Comparison of ENCODE assay signal across 11 cellular contexts in the genomic region with DNA sequence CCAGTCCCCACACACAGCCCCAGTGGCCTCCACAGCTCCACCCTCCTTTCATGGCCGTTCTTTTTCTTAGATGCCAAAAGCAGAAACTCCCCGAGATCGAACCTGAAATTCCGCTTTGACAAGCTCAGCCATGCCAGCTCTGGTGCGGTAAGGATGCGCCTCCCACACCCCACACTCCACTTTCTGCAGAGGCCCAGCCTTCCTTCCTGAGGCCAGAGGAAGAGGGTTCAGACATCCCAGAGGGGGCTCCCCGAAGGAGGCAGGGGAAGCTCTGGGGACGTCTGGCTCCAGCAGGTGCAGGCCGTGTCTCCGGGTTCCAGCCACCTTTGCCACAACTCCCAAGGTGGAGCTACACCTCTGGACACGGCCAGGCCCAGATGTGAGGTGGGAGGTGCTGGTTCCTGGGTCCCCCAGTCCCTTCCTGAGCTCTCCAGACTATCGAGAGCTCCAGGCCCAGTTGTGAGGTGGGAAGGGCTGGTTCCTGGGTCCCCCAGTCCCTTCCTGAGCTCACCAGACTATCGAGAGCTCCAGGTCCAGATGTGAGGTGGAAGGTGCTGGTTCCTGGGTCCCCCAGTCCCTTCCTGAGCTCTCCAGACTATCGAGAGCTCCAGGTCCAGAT. TPM values are rescaled to one million over a fixed set of nuclear protein-coding genes. Genes with fewer than 3 reads are reported as not detected.
DNase-seq lines count a peak whose midpoint lies in the region; ATAC-seq and TF ChIP-seq lines count a peak whose summit lies in the region.
"Not testable (repeated sequence)": the region's sequence is repeated elsewhere in the genome, so short reads cannot be mapped to it uniquely, and the experiment has no call there.
"Had no signal": no experiment of that assay in that cellular context is flagged by ENCODE, and none has a peak within 500 bp of the region (broad histone marks: within the 10 kb centered on the region; RNA-seq: fewer than 3 reads in every experiment).

No MANE protein-coding gene starts in this region.

- POLR2A ChIA-PET in PC-3 (lab: Charles Lee; ENCODE audit: unreplicated experiment) = not testable (repeated sequence)

- H3K9me2 ChIP-seq in PC-3 (replicated peaks; ENCODE audit: low read length) = not testable (repeated sequence)

- not testable (repeated sequence) for H3K36me3 ChIP-seq in PC-3 (ENCODE audit: low read depth, low read length); heart left ventricle; ovary
- peaks cover 10 to 95% (median 71%) of the 10 kb centered on the region in 4 donors for H3K36me3 ChIP-seq in stomach

- not testable (repeated sequence) for TF ChIP-seq EP300 in ovary (IDR thresholded peaks at IDR 0.05); stomach (IDR thresholded peaks at IDR 0.05)

- not testable (repeated sequence) for H3F3A ChIP-seq in PC-3 (ENCODE audit: low read length, unreplicated experiment)

- not testable (repeated sequence) for H2AFZ ChIP-seq in PC-3 (ENCODE audit: low read length)

- not testable (repeated sequence) for BruUV-seq in PC-3 (replicated peaks; lab: Mats Ljungman, UMichigan)

- not testable (repeated sequence) for DNase-seq in PC-3; endothelial cell (ENCODE audit: low spot score); heart left ventricle; stomach
- DNase-seq in activated effector memory CD4-positive, alpha-beta T cell treated with anti-CD3 and anti-CD28 coated beads, Interleukin-2, amount 50 U/mL, for 16 hours = peak; percentile 47
- DNase-seq in left lobe of liver (ENCODE audit: low spot score) (peak; percentile 34), ovary (peak in 3 of 5 donors; percentile 3 to 12 (median 6))

- CTCF ChIA-PET in PC-3 (lab: Charles Lee) = not testable (repeated sequence)

- H3K36me3 Mint-ChIP-seq in endothelial cell (ENCODE audit: low read depth, unreplicated experiment) = not testable (repeated sequence)

- H3K4me1 Mint-ChIP-seq in endothelial cell (ENCODE audit: unreplicated experiment) = not testable (repeated sequence)

- H3K27me3 Mint-ChIP-seq in endothelial cell (ENCODE audit: unreplicated experiment) = not testable (repeated sequence)

- intact Hi-C loops in PC-3 (cut with micrococcal nuclease); heart left ventricle (cut with DNase I); ovary (cut with DNase I); stomach (cut with DNase I; ENCODE audit: low total_unique reads): not testable (repeated sequence)

- not testable (repeated sequence) for H3K9ac ChIP-seq in PC-3 (ENCODE audit: low read length)

- not testable (repeated sequence) for H4K20me1 ChIP-seq in PC-3 (ENCODE audit: low read length)

- not testable (repeated sequence) for H3K9me3 Mint-ChIP-seq in endothelial cell (ENCODE audit: unreplicated experiment)

- not testable (repeated sequence) for TF ChIP-seq POLR2A in heart left ventricle (IDR thresholded peaks at IDR 0.05); ovary (IDR thresholded peaks at IDR 0.05); stomach (IDR thresholded peaks at IDR 0.05)

- not testable (repeated sequence) for H3K4me1 ChIP-seq in PC-3 (ENCODE audit: insufficient read depth, low read length); ovary (ENCODE audit: insufficient read depth); stomach
- peaks cover 0 to 29% (median 16%) of the 10 kb centered on the region in 12 donors for H3K4me1 ChIP-seq in heart left ventricle

- H3K27me3 ChIP-seq in PC-3 (ENCODE audit: low read length); heart left ventricle; ovary; stomach: not testable (repeated sequence)

- H3K4me3 Mint-ChIP-seq in endothelial cell (ENCODE audit: unreplicated experiment) = peak overlapping the region; percentile 69

- not testable (repeated sequence) for H3K9me3 ChIP-seq in PC-3 (ENCODE audit: low read length); heart left ventricle; ovary; stomach

- H3K27ac ChIP-seq in PC-3 (ENCODE audit: low read length) (peak overlapping the region; percentile 76), heart left ventricle (peak overlapping the region; percentile 13 to 87 (median 77)), stomach (peak overlapping the region in 3 of 5 donors; percentile 25 to 41 (median 31))
- not testable (repeated sequence) for H3K27ac ChIP-seq in ovary

- H3K79me2 ChIP-seq in PC-3 (ENCODE audit: low read length) = not testable (repeated sequence)

- not testable (repeated sequence) for TF ChIP-seq CTCF in PC-3 (conservative IDR thresholded peaks at IDR 0.05; ENCODE audit: low read depth, low read length); endothelial cell (IDR thresholded peaks at IDR 0.05; ENCODE audit: unreplicated experiment); heart left ventricle (IDR thresholded peaks at IDR 0.05); ovary (IDR thresholded peaks at IDR 0.05); stomach (IDR thresholded peaks at IDR 0.05)

- ATAC-seq in PC-3, heart left ventricle, left lobe of liver: not testable (repeated sequence)

- H3K4me3 ChIP-seq in PC-3 (ENCODE audit: low read length); heart left ventricle; ovary; stomach: not testable (repeated sequence)

- 82 to 85% (median 83%) methylated on average over 14 of the region's 14 CpGs for WGBS in heart left ventricle, 4 donors
- WGBS in ovary, 3 donors = 77 to 82% (median 80%) methylated on average over 14 of the region's 14 CpGs
- WGBS in stomach, 5 donors = 85 to 90% (median 88%) methylated on average over 14 of the region's 14 CpGs

- H3K27ac Mint-ChIP-seq in endothelial cell (ENCODE audit: unreplicated experiment) = peak overlapping the region; percentile 48

- not testable (repeated sequence) for H3K4me2 ChIP-seq in PC-3 (ENCODE audit: low read length)

RNA-seq across cellular contexts. Expression of a gene that starts 32.4 kb away (rescaled TPM):
- not detected in 2 replicates for total RNA-seq in PC-3 (2014; rRNA removed)
- not detected for total RNA-seq in endothelial cell (ENCODE audit: unreplicated experiment)
- not detected for total RNA-seq in heart left ventricle
- polyA plus RNA-seq in heart left ventricle = not detected
- total RNA-seq in left lobe of liver = not detected
- total RNA-seq in ovary = not detected
- not detected for polyA plus RNA-seq in ovary
- not detected for total RNA-seq in stomach
- polyA plus RNA-seq in stomach = not detected
- total RNA-seq: CD4-positive, CD25-positive, alpha-beta regulatory T cell; H4; LHCN-M2; PC-9 had no signal
- polyA plus RNA-seq: CD4-positive, CD25-positive, alpha-beta regulatory T cell had no signal
